Comparison of ENCODE assay signal across 12 cellular contexts in the genomic region with DNA sequence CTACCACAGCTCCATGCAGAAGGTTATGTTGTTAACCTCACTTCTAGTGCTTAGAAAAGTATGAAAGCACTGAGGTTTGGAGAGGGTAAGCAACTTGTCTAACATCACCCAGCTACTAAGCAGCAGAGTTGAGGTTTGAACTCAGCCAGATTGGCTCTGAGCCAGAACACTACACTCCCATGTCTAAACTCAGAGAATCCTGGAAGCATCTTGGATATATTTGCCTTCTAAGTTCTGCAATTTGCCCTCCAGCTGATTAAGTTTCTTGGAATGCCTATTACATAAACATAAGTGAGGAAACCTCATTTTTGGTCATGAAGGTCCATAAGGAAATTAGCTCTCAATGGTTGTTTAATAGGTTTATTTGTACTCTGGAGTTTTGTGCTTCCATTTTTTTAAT.
DNase-seq lines count a peak whose midpoint lies in the region; ATAC-seq and TF ChIP-seq lines count a peak whose summit lies in the region.
"Had no signal": no experiment of that assay in that cellular context is flagged by ENCODE, and none has a peak within 500 bp of the region (broad histone marks: within the 10 kb centered on the region; RNA-seq: fewer than 3 reads in every experiment).

No MANE protein-coding gene starts in this region.

- H3K4me3 Mint-ChIP-seq in nephron, result no peak overlapping the region
- no peak overlapping the region for H3K4me3 Mint-ChIP-seq in activated T-helper 1 cell treated with anti-CD3 and anti-CD28 coated beads, Interleukin-12 subunit alpha, Interleukin-12 subunit beta, Interleukin-2, Interleukin-4 antibody, amounts not matched to agents 30 ng/mL and 10 ng/mL and 1 ng/mL, durations not matched to agents 14 hours and 24 hours and 36 hours
- H3K4me3 Mint-ChIP-seq: CD14-positive monocyte; stimulated activated naive CD8-positive, alpha-beta T cell treated with anti-CD3 and anti-CD28 coated beads, Interleukin-15, Interleukin-2, amounts not matched to agents 100 ng/mL and 50 ng/mL, for 24 hours had no signal

- H3K9ac ChIP-seq in IMR-90 (ENCODE audit: low read depth, low read length), result no peak overlapping the region

- no peak overlapping the region for H2BK15ac ChIP-seq in IMR-90 (ENCODE audit: low read depth, low read length)

- no peaks in the 10 kb centered on the region for H3K79me1 ChIP-seq in IMR-90 (ENCODE audit: low read depth in 1 of 2, low read length in 2 of 2)

- H4K8ac ChIP-seq in IMR-90 (ENCODE audit: low read depth in 2 of 2, low read length in 2 of 2), result no peak overlapping the region

- TF ChIP-seq POLR2A in IMR-90 (IDR thresholded peaks at IDR 0.05; ENCODE audit: low read depth, low read length), result no peak

- no peaks in the 10 kb centered on the region; the same call in 1 of the 2 replicates for H3K4me1 ChIP-seq in IMR-90 (ENCODE audit: control insufficient read depth, insufficient read depth, low read length)

- no peaks in the 10 kb centered on the region for H3K36me3 ChIP-seq in IMR-90 (ENCODE audit: control insufficient read depth, insufficient read depth, low read length)

- H3K18ac ChIP-seq in IMR-90 (ENCODE audit: low read depth, low read length), result no peak overlapping the region

- dilution Hi-C loops in IMR-90 (cut with HindIII; ENCODE audit: low sequenced_read_pairs, unreplicated experiment), result no loop called here

- peak overlapping the region; percentile 78 to 96 (median 88) for H3K27ac Mint-ChIP-seq in nephron
- no peak overlapping the region for H3K27ac Mint-ChIP-seq in activated T-helper 1 cell treated with anti-CD3 and anti-CD28 coated beads, Interleukin-12 subunit alpha, Interleukin-12 subunit beta, Interleukin-2, Interleukin-4 antibody, amounts not matched to agents 30 ng/mL and 10 ng/mL and 1 ng/mL, durations not matched to agents 14 hours and 24 hours and 36 hours
- H3K27ac Mint-ChIP-seq: CD14-positive monocyte; stimulated activated naive CD8-positive, alpha-beta T cell treated with anti-CD3 and anti-CD28 coated beads, Interleukin-15, Interleukin-2, amounts not matched to agents 100 ng/mL and 50 ng/mL, for 24 hours had no signal

- no peak overlapping the region for H4K91ac ChIP-seq in IMR-90 (ENCODE audit: insufficient read depth, low read depth, low read length)

- no peak overlapping the region for H2AFZ ChIP-seq in IMR-90 (replicated peaks; ENCODE audit: low read length, poor library complexity)

- H2BK20ac ChIP-seq in IMR-90 (ENCODE audit: low read depth, low read length), result no peak overlapping the region

- no peak overlapping the region for H3K56ac ChIP-seq in IMR-90 (ENCODE audit: extremely low read depth, insufficient read depth, low read length)

- in situ Hi-C loops in IMR-90 (cut with MboI; ENCODE audit: low sequenced_read_pairs), result no loop called here

- intact Hi-C loops in IMR-90 (cut with micrococcal nuclease), result loop anchor here (1.0 kb wide), 1 partner anchor 146 kb away; no protein-coding TSS in a partner anchor
- intact Hi-C loops in activated T-helper 1 cell treated with anti-CD3 and anti-CD28 coated beads, Interleukin-12 subunit alpha, Interleukin-12 subunit beta, Interleukin-2, Interleukin-4 antibody, amounts not matched to agents 30 ng/mL and 10 ng/mL and 1 ng/mL, durations not matched to agents 14 hours and 24 hours and 36 hours (cut with micrococcal nuclease), result no loop called here

- H3K9me3 ChIP-seq in IMR-90 (ENCODE audit: control insufficient read depth, insufficient read depth, low read length), result no peaks in the 10 kb centered on the region

- no peak overlapping the region for H2AK9ac ChIP-seq in IMR-90 (replicated peaks; ENCODE audit: low read depth, low read length, poor library complexity)

- H3K27ac ChIP-seq in IMR-90 (ENCODE audit: insufficient read depth, low read length), result no peak overlapping the region

- no peak overlapping the region for H2BK5ac ChIP-seq in IMR-90 (ENCODE audit: low read depth, low read length, poor library complexity, severe bottlenecking)

- H4K20me1 ChIP-seq in IMR-90 (ENCODE audit: insufficient read depth, low read length), result no peaks in the 10 kb centered on the region

- peak; percentile 83 for ATAC-seq in IMR-90 (ENCODE audit: low read depth)

- H4K5ac ChIP-seq in IMR-90 (ENCODE audit: low read depth, low read length), result no peak overlapping the region

- CTCF ChIA-PET in IMR-90 (lab: Yijun Ruan, JAX), result interaction anchor here (1.3 kb wide), 1 partner anchor 11 kb away, joined by 3 read pairs; no protein-coding TSS in a partner anchor

- H3K14ac ChIP-seq in IMR-90 (replicated peaks; ENCODE audit: low read depth, low read length), result no peak overlapping the region

- no peak for TF ChIP-seq CTCF in AG09309 (IDR thresholded peaks at IDR 0.05; ENCODE audit: control insufficient read depth, insufficient read depth, low read depth, low read length, missing control alignments)
- TF ChIP-seq CTCF in IMR-90 (conservative IDR thresholded peaks at IDR 0.05; ENCODE audit: low read depth, low read length), result no peak
- no peak for TF ChIP-seq CTCF in nephron (IDR thresholded peaks at IDR 0.05; ENCODE audit: unreplicated experiment in 3 of 3)

- no peak overlapping the region for H2BK120ac ChIP-seq in IMR-90 (ENCODE audit: low read depth, low read length)

- DNase-seq in AG09309 (ENCODE audit: low read depth), result peak; percentile 32
- peak; percentile 65 for DNase-seq in IMR-90
- peak; percentile 67 for DNase-seq in dedifferentiated amniotic fluid mesenchymal stem cell (ENCODE audit: extremely low spot score)
- no peak for DNase-seq in activated T-helper 1 cell treated with anti-CD3 and anti-CD28 coated beads, Interleukin-12 subunit alpha, Interleukin-12 subunit beta, Interleukin-2, Interleukin-4 antibody, amounts not matched to agents 30 ng/mL and 10 ng/mL and 1 ng/mL, durations not matched to agents 14 hours and 24 hours and 36 hours (ENCODE audit: low spot score)
- no peak for DNase-seq in activated gamma-delta T cell (lab: John Stamatoyannopoulos, UW)
- no peak for DNase-seq in GM19238 (ENCODE audit: insufficient read length, low spot score)
- DNase-seq in DMS53 treated with DMSO at 0.1 percent for 48 hours (lab: John Stamatoyannopoulos, UW; ENCODE audit: unreplicated experiment), result no peak
- DNase-seq: NCI-H1105; stimulated activated CD4-positive, alpha-beta T cell treated with anti-CD3 and anti-CD28 coated beads, Interleukin-2, amount 100 ng/mL, for 48 hours had no signal

- H3K27me3 Mint-ChIP-seq in nephron (ENCODE audit: low read depth), result no peaks in the 10 kb centered on the region
- no peaks in the 10 kb centered on the region for H3K27me3 Mint-ChIP-seq in activated T-helper 1 cell treated with anti-CD3 and anti-CD28 coated beads, Interleukin-12 subunit alpha, Interleukin-12 subunit beta, Interleukin-2, Interleukin-4 antibody, amounts not matched to agents 30 ng/mL and 10 ng/mL and 1 ng/mL, durations not matched to agents 14 hours and 24 hours and 36 hours (ENCODE audit: insufficient read depth)
- H3K27me3 Mint-ChIP-seq: stimulated activated naive CD8-positive, alpha-beta T cell treated with anti-CD3 and anti-CD28 coated beads, Interleukin-15, Interleukin-2, amounts not matched to agents 100 ng/mL and 50 ng/mL, for 24 hours had no signal

- peak overlapping the region; percentile 5; the same call in 1 of the 2 replicates for H3K4me2 ChIP-seq in IMR-90 (ENCODE audit: low read depth, low read length)

- no peak for TF ChIP-seq RAD21 in IMR-90 (IDR thresholded peaks at IDR 0.05; ENCODE audit: low read length)

- peaks cover 18% of the 10 kb centered on the region for H3K4me1 Mint-ChIP-seq in nephron
- no peaks in the 10 kb centered on the region for H3K4me1 Mint-ChIP-seq in activated T-helper 1 cell treated with anti-CD3 and anti-CD28 coated beads, Interleukin-12 subunit alpha, Interleukin-12 subunit beta, Interleukin-2, Interleukin-4 antibody, amounts not matched to agents 30 ng/mL and 10 ng/mL and 1 ng/mL, durations not matched to agents 14 hours and 24 hours and 36 hours (ENCODE audit: low read depth)
- H3K4me1 Mint-ChIP-seq: CD14-positive monocyte had no signal

- no peak overlapping the region for H3K23ac ChIP-seq in IMR-90 (ENCODE audit: low read depth, low read length)

- BruUV-seq in IMR-90 (replicated peaks; lab: Mats Ljungman, UMichigan), result no TSS peak

- POLR2A ChIA-PET in IMR-90 (lab: Charles Lee; ENCODE audit: unreplicated experiment), result no interaction called here

- no peaks in the 10 kb centered on the region for H3K27me3 ChIP-seq in IMR-90 (ENCODE audit: control insufficient read depth, insufficient read depth, low read length)

- H3K36me3 Mint-ChIP-seq in nephron (ENCODE audit: low read depth), result no peaks in the 10 kb centered on the region
- no peaks in the 10 kb centered on the region for H3K36me3 Mint-ChIP-seq in activated T-helper 1 cell treated with anti-CD3 and anti-CD28 coated beads, Interleukin-12 subunit alpha, Interleukin-12 subunit beta, Interleukin-2, Interleukin-4 antibody, amounts not matched to agents 30 ng/mL and 10 ng/mL and 1 ng/mL, durations not matched to agents 14 hours and 24 hours and 36 hours (ENCODE audit: low read depth)
- H3K36me3 Mint-ChIP-seq: CD14-positive monocyte had no signal

- H3K9me1 ChIP-seq in IMR-90 (ENCODE audit: insufficient read depth, low read length), result no peaks in the 10 kb centered on the region

- H3K9me3 Mint-ChIP-seq in nephron, result no peaks in the 10 kb centered on the region
- no peaks in the 10 kb centered on the region for H3K9me3 Mint-ChIP-seq in activated T-helper 1 cell treated with anti-CD3 and anti-CD28 coated beads, Interleukin-12 subunit alpha, Interleukin-12 subunit beta, Interleukin-2, Interleukin-4 antibody, amounts not matched to agents 30 ng/mL and 10 ng/mL and 1 ng/mL, durations not matched to agents 14 hours and 24 hours and 36 hours
- H3K9me3 Mint-ChIP-seq: stimulated activated naive CD8-positive, alpha-beta T cell treated with anti-CD3 and anti-CD28 coated beads, Interleukin-15, Interleukin-2, amounts not matched to agents 100 ng/mL and 50 ng/mL, for 24 hours had no signal

- no peak overlapping the region for H2AK5ac ChIP-seq in IMR-90 (ENCODE audit: low read depth, low read length)

- H3K4me3 ChIP-seq in AG09309 (ENCODE audit: control insufficient read depth, low read depth, low read length) (no peak overlapping the region), IMR-90 (ENCODE audit: insufficient read depth, low read depth, low read length) (no peak overlapping the region)

- no peak overlapping the region for H3K4ac ChIP-seq in IMR-90 (ENCODE audit: low read depth, low read length)

TF ChIP-seq in IMR-90, 13 proteins besides CTCF, POLR2A, EP300 and RAD21 (continues in another document):
- no peak for TF ChIP-seq RFX5 (IDR thresholded peaks at IDR 0.05; ENCODE audit: low read depth, low read length)
- no peak for TF ChIP-seq FOS (IDR thresholded peaks at IDR 0.05; ENCODE audit: low read depth, low read length)
- TF ChIP-seq NFE2L2 (IDR thresholded peaks at IDR 0.05; ENCODE audit: low read depth, low read length), result no peak

Comparison
In these comparisons a context has a peak if more than half of its experiments do, and no peak if none do; other contexts are left out.
1. DNase-seq: peak in AG09309 (single experiment), IMR-90 (single experiment) and dedifferentiated amniotic fluid mesenchymal stem cell (single experiment); none in activated T-helper 1 cell treated with anti-CD3 and anti-CD28 coated beads, Interleukin-12 subunit alpha, Interleukin-12 subunit beta, Interleukin-2, Interleukin-4 antibody, amounts not matched to agents 30 ng/mL and 10 ng/mL and 1 ng/mL, durations not matched to agents 14 hours and 24 hours and 36 hours (single experiment), activated gamma-delta T cell (single experiment), GM19238 (single experiment) and DMS53 treated with DMSO at 0.1 percent for 48 hours (single experiment).